8 cellular contexts compared by ENCODE assay signal in the genomic region with DNA sequence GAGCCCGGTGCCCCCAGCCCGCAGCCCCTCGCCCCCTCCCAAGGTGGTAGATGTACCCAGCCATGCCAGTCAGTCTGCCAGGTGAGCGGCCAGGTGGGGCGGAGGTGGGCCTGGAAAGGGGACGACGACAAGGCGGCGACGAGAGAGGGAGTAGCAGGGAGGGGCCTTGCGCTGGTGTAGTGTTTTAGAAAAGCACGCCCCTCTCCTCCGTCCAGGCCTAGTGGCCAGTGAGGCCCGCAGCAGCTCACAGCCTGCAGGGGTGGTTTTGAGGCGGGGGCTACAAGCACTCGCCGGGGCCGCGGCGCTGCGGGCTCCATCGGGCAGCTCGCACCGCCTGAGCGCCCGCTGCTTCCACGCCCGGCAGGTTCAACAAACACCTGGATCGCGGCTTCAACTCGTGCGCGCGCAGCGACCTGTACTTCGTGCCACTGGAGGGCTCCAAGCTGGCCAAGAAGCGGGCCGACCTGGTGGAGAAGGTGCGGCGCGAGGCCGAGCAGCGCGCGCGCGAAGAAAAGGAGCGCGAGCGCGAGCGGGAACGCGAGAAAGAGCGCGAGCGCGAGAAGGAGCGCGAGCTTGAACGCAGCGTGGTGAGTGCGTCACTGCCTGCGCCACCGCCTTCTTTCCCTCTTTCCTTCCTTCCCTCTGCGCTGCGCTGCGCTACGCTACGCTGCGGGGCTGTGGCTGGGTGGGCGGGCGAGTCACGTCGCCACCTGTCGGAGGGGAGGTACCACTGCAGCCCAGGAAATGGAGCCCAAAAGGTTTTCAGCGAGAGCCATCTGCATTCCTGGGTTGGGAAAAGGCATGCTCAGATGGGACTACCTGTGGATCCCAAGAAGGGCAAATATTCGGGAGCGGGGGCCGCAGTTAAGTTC. TPM values are rescaled to one million over a fixed set of nuclear protein-coding genes. Genes with fewer than 3 reads are reported as not detected.
DNase-seq lines count a peak whose midpoint lies in the region; ATAC-seq and TF ChIP-seq lines count a peak whose summit lies in the region.

No MANE protein-coding gene starts in this region.

- H3K79me2 ChIP-seq in GM23338 (replicated peaks; ENCODE audit: insufficient read depth): peaks cover 13% of the 10 kb centered on the region

- H4K20me1 ChIP-seq in GM23338 (replicated peaks; ENCODE audit: insufficient read depth): peaks cover 22% of the 10 kb centered on the region

- peaks cover 34% of the 10 kb centered on the region for H3K27me3 Mint-ChIP-seq in GM23338 (ENCODE audit: insufficient read depth, low read depth, poor library complexity)
- H3K27me3 Mint-ChIP-seq in natural killer cell (ENCODE audit: low read depth in 2 of 2): no peaks in the 10 kb centered on the region

- H3K4me3 ChIP-seq in GM23338 (peak overlapping the region; percentile 89), fibroblast of mammary gland (ENCODE audit: control insufficient read depth, low read depth, low read length) (peak overlapping the region; percentile 55)

- H3K27ac Mint-ChIP-seq in GM23338: peak overlapping the region; percentile 95
- H3K27ac Mint-ChIP-seq in natural killer cell: peak overlapping the region; percentile 82 to 90

- TF ChIP-seq CTCF in GM23338 (conservative IDR thresholded peaks at IDR 0.05; ENCODE audit: low read depth in 2 of 2) (peak; percentile 82 to 95), RWPE1 (conservative IDR thresholded peaks at IDR 0.05; ENCODE audit: low read depth) (peak; percentile 78), fibroblast of mammary gland (conservative IDR thresholded peaks at IDR 0.05; ENCODE audit: control insufficient read depth, insufficient read depth, low read depth, low read length) (peak; percentile 80), natural killer cell (IDR thresholded peaks at IDR 0.05) (peak; percentile 86)

- peak overlapping the region; percentile 79 for H3K4me3 Mint-ChIP-seq in GM23338
- peak overlapping the region; percentile 83 for H3K4me3 Mint-ChIP-seq in natural killer cell

- peaks cover 74% of the 10 kb centered on the region for H3K36me3 Mint-ChIP-seq in GM23338 (ENCODE audit: low read depth)
- H3K36me3 Mint-ChIP-seq in natural killer cell: no peaks in the 10 kb centered on the region

- H3K27me3 ChIP-seq in GM23338 (ENCODE audit: insufficient read depth): no peaks in the 10 kb centered on the region

- H3F3A ChIP-seq in GM23338 (replicated peaks; ENCODE audit: low read depth): peaks cover 44% of the 10 kb centered on the region

- no peaks in the 10 kb centered on the region for H3K9me2 ChIP-seq in GM23338 (ENCODE audit: insufficient read depth)

- POLR2A ChIA-PET in RWPE1 (lab: Yijun Ruan, JAX; ENCODE audit: low non-redundant PET): interaction anchor here (1.0 kb wide), 1 partner anchor 12 kb away, joined by 3 read pairs; no protein-coding TSS in a partner anchor

- peaks cover 51% of the 10 kb centered on the region for H3K4me1 Mint-ChIP-seq in GM23338
- H3K4me1 Mint-ChIP-seq in natural killer cell: peaks cover 11 to 35% of the 10 kb centered on the region in 2 donors

- H3K9me3 Mint-ChIP-seq in GM23338: peaks cover 3% of the 10 kb centered on the region; the same call in 1 of the 3 replicates
- no peaks in the 10 kb centered on the region for H3K9me3 Mint-ChIP-seq in natural killer cell

- peaks cover 10% of the 10 kb centered on the region for H3K4me1 ChIP-seq in GM23338 (ENCODE audit: insufficient read depth)

- peak overlapping the region; percentile 93 for H3K4me2 ChIP-seq in GM23338

- intact Hi-C loops in natural killer cell (cut with micrococcal nuclease): loop anchor here (1.0 kb wide), 2 partner anchors 33 to 81 kb away; a partner anchor contains a TSS

- peak; percentile 81 for ATAC-seq in GM23338
- ATAC-seq in natural killer cell: peak; percentile 96 to 99 (median 97)
- ATAC-seq in stimulated activated naive CD8-positive, alpha-beta T cell treated with anti-CD3 and anti-CD28 coated beads, Interleukin-15, Interleukin-2, amounts not matched to agents 100 U/mL and 50 U/mL, for 24 hours: peak; percentile 89

- no peak overlapping the region for H2AFZ ChIP-seq in GM23338

- CTCF ChIA-PET in RWPE1 (lab: Yijun Ruan, JAX): interaction anchor here (0.6 to 1.5 kb wide), 6 partner anchors 8 to 122 kb away, joined by 3 to 15 read pairs (median 4); a partner anchor contains a TSS

- H3K36me3 ChIP-seq in GM23338 (ENCODE audit: insufficient read depth): peaks cover 17% of the 10 kb centered on the region

- H3K27ac ChIP-seq in GM23338 (ENCODE audit: low read depth) (peak overlapping the region; percentile 97), RWPE1 (peak overlapping the region; percentile 82)

- DNase-seq in ELF-1 (ENCODE audit: low read depth, low spot score) (peak; percentile 98), GM23338 (ENCODE audit: low spot score) (peak; percentile 98), LoVo (ENCODE audit: low spot score) (peak; percentile 98), RWPE1 (ENCODE audit: low spot score) (peak; percentile 74), fibroblast of mammary gland (ENCODE audit: low read depth) (peak; percentile 94), natural killer cell (peak; percentile 88)
- DNase-seq in activated T-helper 9 cell treated with anti-CD3 and anti-CD28 coated beads, Interleukin-2, amount 50 U/mL, for 16 hours (ENCODE audit: low read depth): peak; percentile 90
- DNase-seq in stimulated activated naive CD8-positive, alpha-beta T cell treated with anti-CD3 and anti-CD28 coated beads, Interleukin-15, Interleukin-2, amounts not matched to agents 100 U/mL and 50 U/mL, for 24 hours: peak; percentile 93

TF ChIP-seq in GM23338, 12 proteins besides CTCF, POLR2A, EP300 and RAD21:
- no peak for TF ChIP-seq STAT1 (IDR thresholded peaks at IDR 0.05; ENCODE audit: unreplicated experiment)
- TF ChIP-seq JUNB (IDR thresholded peaks at IDR 0.05; ENCODE audit: unreplicated experiment): no peak
- TF ChIP-seq POLR2AphosphoS5 (IDR thresholded peaks at IDR 0.05; ENCODE audit: low read depth): peak; percentile 94
- TF ChIP-seq, protein P1, sequence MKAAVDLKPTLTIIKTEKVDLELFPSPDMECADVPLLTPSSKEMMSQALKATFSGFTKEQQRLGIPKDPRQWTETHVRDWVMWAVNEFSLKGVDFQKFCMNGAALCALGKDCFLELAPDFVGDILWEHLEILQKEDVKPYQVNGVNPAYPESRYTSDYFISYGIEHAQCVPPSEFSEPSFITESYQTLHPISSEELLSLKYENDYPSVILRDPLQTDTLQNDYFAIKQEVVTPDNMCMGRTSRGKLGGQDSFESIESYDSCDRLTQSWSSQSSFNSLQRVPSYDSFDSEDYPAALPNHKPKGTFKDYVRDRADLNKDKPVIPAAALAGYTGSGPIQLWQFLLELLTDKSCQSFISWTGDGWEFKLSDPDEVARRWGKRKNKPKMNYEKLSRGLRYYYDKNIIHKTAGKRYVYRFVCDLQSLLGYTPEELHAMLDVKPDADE (IDR thresholded peaks at IDR 0.05): peak; percentile 90
- TF ChIP-seq ZNF114 (CRISPR knock-in tag; IDR thresholded peaks at IDR 0.05): no peak
- TF ChIP-seq CREB1 (CRISPR knock-in tag; IDR thresholded peaks at IDR 0.05; ENCODE audit: low read depth): peak; percentile 96
- TF ChIP-seq ZNF331 (CRISPR knock-in tag; IDR thresholded peaks at IDR 0.05; ENCODE audit: low read depth): no peak
- TF ChIP-seq, protein P2, sequence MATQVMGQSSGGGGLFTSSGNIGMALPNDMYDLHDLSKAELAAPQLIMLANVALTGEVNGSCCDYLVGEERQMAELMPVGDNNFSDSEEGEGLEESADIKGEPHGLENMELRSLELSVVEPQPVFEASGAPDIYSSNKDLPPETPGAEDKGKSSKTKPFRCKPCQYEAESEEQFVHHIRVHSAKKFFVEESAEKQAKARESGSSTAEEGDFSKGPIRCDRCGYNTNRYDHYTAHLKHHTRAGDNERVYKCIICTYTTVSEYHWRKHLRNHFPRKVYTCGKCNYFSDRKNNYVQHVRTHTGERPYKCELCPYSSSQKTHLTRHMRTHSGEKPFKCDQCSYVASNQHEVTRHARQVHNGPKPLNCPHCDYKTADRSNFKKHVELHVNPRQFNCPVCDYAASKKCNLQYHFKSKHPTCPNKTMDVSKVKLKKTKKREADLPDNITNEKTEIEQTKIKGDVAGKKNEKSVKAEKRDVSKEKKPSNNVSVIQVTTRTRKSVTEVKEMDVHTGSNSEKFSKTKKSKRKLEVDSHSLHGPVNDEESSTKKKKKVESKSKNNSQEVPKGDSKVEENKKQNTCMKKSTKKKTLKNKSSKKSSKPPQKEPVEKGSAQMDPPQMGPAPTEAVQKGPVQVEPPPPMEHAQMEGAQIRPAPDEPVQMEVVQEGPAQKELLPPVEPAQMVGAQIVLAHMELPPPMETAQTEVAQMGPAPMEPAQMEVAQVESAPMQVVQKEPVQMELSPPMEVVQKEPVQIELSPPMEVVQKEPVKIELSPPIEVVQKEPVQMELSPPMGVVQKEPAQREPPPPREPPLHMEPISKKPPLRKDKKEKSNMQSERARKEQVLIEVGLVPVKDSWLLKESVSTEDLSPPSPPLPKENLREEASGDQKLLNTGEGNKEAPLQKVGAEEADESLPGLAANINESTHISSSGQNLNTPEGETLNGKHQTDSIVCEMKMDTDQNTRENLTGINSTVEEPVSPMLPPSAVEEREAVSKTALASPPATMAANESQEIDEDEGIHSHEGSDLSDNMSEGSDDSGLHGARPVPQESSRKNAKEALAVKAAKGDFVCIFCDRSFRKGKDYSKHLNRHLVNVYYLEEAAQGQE (IDR thresholded peaks at IDR 0.05; ENCODE audit: unreplicated experiment): no peak
- no peak for TF ChIP-seq NANOG (IDR thresholded peaks at IDR 0.05; ENCODE audit: borderline replicate concordance)
TF ChIP-seq in GM23338: peak in this region for 3.

RNA-seq across cellular contexts. Expression of a gene that starts 5.9 kb away (rescaled TPM):
- not detected in 2 replicates for total RNA-seq in GM23338 (2014; rRNA removed; shearing (Covaris generic))
- not detected in 2 replicates for polyA plus RNA-seq in GM23338 (2016; fragmentation: Nextera tagmentation; extraction: Ambion mirVana)
- total RNA-seq in natural killer cell: not detected

RNA-seq across cellular contexts. Expression of a gene that starts 6.1 kb away (rescaled TPM):
- 186 and 204 TPM in 2 replicates for total RNA-seq in GM23338 (2014; rRNA removed; shearing (Covaris generic))
- polyA plus RNA-seq in GM23338 (2016; fragmentation: Nextera tagmentation; extraction: Ambion mirVana): 262 and 285 TPM in 2 replicates
- total RNA-seq in natural killer cell: 100 to 1,000 TPM; 125 to 157 (median 126) TPM

RNA-seq across cellular contexts. Expression of a gene that starts 10.0 kb away (rescaled TPM):
- total RNA-seq in GM23338 (2014; rRNA removed; shearing (Covaris generic)): 49.6 and 52.8 TPM in 2 replicates
- polyA plus RNA-seq in GM23338 (2016; fragmentation: Nextera tagmentation; extraction: Ambion mirVana): 27.2 and 29.5 TPM in 2 replicates
- 10 to 100 TPM; 29.3 to 34.0 (median 31.9) TPM for total RNA-seq in natural killer cell

RNA-seq across cellular contexts. Expression of a gene that starts 13.4 kb away (rescaled TPM):
- total RNA-seq in GM23338 (2014; rRNA removed; shearing (Covaris generic)): 24.7 and 25.3 TPM in 2 replicates
- polyA plus RNA-seq in GM23338 (2016; fragmentation: Nextera tagmentation; extraction: Ambion mirVana): 35.4 and 40.6 TPM in 2 replicates
- total RNA-seq in natural killer cell: 100 to 1,000 TPM; 279 to 357 (median 312) TPM

RNA-seq across cellular contexts. Expression of a gene that starts 23.3 kb away (rescaled TPM):
- total RNA-seq in GM23338 (2014; rRNA removed; shearing (Covaris generic)): 50.8 and 53.5 TPM in 2 replicates
- polyA plus RNA-seq in GM23338 (2016; fragmentation: Nextera tagmentation; extraction: Ambion mirVana): 43.5 and 50.0 TPM in 2 replicates
- 10 to 100 TPM; 21.6 to 30.8 (median 23.1) TPM for total RNA-seq in natural killer cell

Comparison
In these comparisons a context has a peak if more than half of its experiments do, and no peak if none do; other contexts are left out.
1. Peak in every context shown above with its lines: DNase-seq, ATAC-seq, H3K4me3 ChIP-seq and H3K27ac ChIP-seq.